In genomic region chr2:25419678-25420242, GRCh38 we compare ENCODE assay signal across 1 cellular context.
TF ChIP-seq lines count a peak whose summit lies in the region.

No MANE protein-coding gene starts in this region.

TF ChIP-seq in GM23338, 12 proteins besides CTCF, POLR2A, EP300 and RAD21 (continued from another document):
- TF ChIP-seq ZNF462 (CRISPR knock-in tag; IDR thresholded peaks at IDR 0.05) (no peak), POLR2AphosphoS5 (IDR thresholded peaks at IDR 0.05; ENCODE audit: low read depth) (no peak)
